ENCODE assay signal across 1 cellular context in genomic region chr3:58352624-58353023, GRCh38.
TF ChIP-seq lines count a peak whose summit lies in the region.

No MANE protein-coding gene starts in this region.

TF ChIP-seq in IMR-90, 13 proteins besides CTCF, POLR2A, EP300 and RAD21:
- TF ChIP-seq FOS (IDR thresholded peaks at IDR 0.05; ENCODE audit: low read depth, low read length) (no peak), SMC3 (IDR thresholded peaks at IDR 0.05; ENCODE audit: low read depth, low read length) (no peak), NFE2L2 (IDR thresholded peaks at IDR 0.05; ENCODE audit: low read depth, low read length) (no peak), BHLHE40 (IDR thresholded peaks at IDR 0.05; ENCODE audit: low read depth, low read length) (no peak), CHD1 (IDR thresholded peaks at IDR 0.05; ENCODE audit: low read depth, low read length) (no peak), CEBPB (IDR thresholded peaks at IDR 0.05; ENCODE audit: low read depth, low read length) (no peak), USF2 (IDR thresholded peaks at IDR 0.05; ENCODE audit: low read depth, low read length) (no peak), RFX5 (IDR thresholded peaks at IDR 0.05; ENCODE audit: low read depth, low read length) (no peak), RCOR1 (IDR thresholded peaks at IDR 0.05; ENCODE audit: insufficient replicate concordance, low read length) (no peak), MAZ (IDR thresholded peaks at IDR 0.05; ENCODE audit: borderline replicate concordance, low read depth, low read length) (no peak), ELK1 (IDR thresholded peaks at IDR 0.05; ENCODE audit: borderline replicate concordance, low read depth, low read length) (no peak), MXI1 (IDR thresholded peaks at IDR 0.05; ENCODE audit: borderline replicate concordance, low read depth, low read length) (no peak), MAFK (IDR thresholded peaks at IDR 0.05; ENCODE audit: low read depth, low read length) (no peak)
